14 cellular contexts compared by ENCODE assay signal in genomic region chr4:154984148-154984547, GRCh38.
DNase-seq lines count a peak whose midpoint lies in the region; ATAC-seq, FAIRE-seq and TF ChIP-seq lines count a peak whose summit lies in the region.
"Had no signal": no experiment of that assay in that cellular context is flagged by ENCODE, and none has a peak within 500 bp of the region (broad histone marks: within the 10 kb centered on the region; RNA-seq: fewer than 3 reads in every experiment).

No MANE protein-coding gene starts in this region.

- 13% methylated on average over 4 of the region's 4 CpGs for WGBS in GM12878 (ENCODE audit: insufficient coverage, insufficient replicate concordance, low lambda C conversion rate, missing lambda C conversion rate)

- no peak overlapping the region for H3K4me3 Mint-ChIP-seq in glutamatergic neuron (ENCODE audit: unreplicated experiment)
- no peak overlapping the region for H3K4me3 Mint-ChIP-seq in activated T-cell treated with anti-CD3 and anti-CD28 coated beads, Interleukin-2, amount 50 U/mL, for 72 hours
- H3K4me3 Mint-ChIP-seq: activated T-helper 1 cell treated with anti-CD3 and anti-CD28 coated beads, Interleukin-12 subunit alpha, Interleukin-12 subunit beta, Interleukin-2, Interleukin-4 antibody, amounts not matched to agents 30 ng/mL and 10 ng/mL and 1 ng/mL, durations not matched to agents 14 hours and 24 hours and 36 hours; naive thymus-derived CD8-positive, alpha-beta T cell had no signal

- in situ Hi-C loops in GM12878 (cut with MboI), result loop anchor here (5.0 to 25.0 kb wide), 2 partner anchors 388 to 803 kb away; no protein-coding TSS in a partner anchor

- no peaks in the 10 kb centered on the region for H3K4me1 Mint-ChIP-seq in glutamatergic neuron (ENCODE audit: low read depth, unreplicated experiment)
- H3K4me1 Mint-ChIP-seq in activated T-cell treated with anti-CD3 and anti-CD28 coated beads, Interleukin-2, amount 50 U/mL, for 72 hours (ENCODE audit: low read depth), result no peaks in the 10 kb centered on the region
- H3K4me1 Mint-ChIP-seq: naive thymus-derived CD8-positive, alpha-beta T cell had no signal

- TF ChIP-seq POLR2A in GM12878 (IDR thresholded peaks at IDR 0.05; ENCODE audit: low read depth, low read length), result no peak

- BruUV-seq in GM12878 (replicated peaks; lab: Mats Ljungman, UMichigan), result no TSS peak

- intact Hi-C loops in GM12878 (cut with micrococcal nuclease; ENCODE audit: unreplicated experiment), result loop anchor here (2.0 to 5.0 kb wide), 2 partner anchors 49 to 803 kb away; no protein-coding TSS in a partner anchor

- H3K79me2 ChIP-seq in GM12878 (ENCODE audit: control insufficient read depth, insufficient read depth, low read length), result no peaks in the 10 kb centered on the region

- no peak overlapping the region for H2AFZ ChIP-seq in GM12878 (ENCODE audit: control insufficient read depth, low read depth, low read length)

- H3K27ac ChIP-seq in GM12878 (ENCODE audit: control insufficient read depth, insufficient read depth), result no peak overlapping the region
- H3K27ac ChIP-seq: breast epithelium had no signal

- no peak for TF ChIP-seq RAD21 in GM12878 (IDR thresholded peaks at IDR 0.05; ENCODE audit: insufficient read depth, low read depth, low read length)

- RAD21 ChIA-PET in GM12878 (lab: Charles Lee; ENCODE audit: unreplicated experiment), result interaction anchor here (0.9 kb wide), 1 partner anchor 430 kb away, joined by 3 read pairs; no protein-coding TSS in a partner anchor

- peak; percentile 32 for DNase-seq in GM12878 (ENCODE audit: low read depth, low spot score)
- no peak for DNase-seq in glutamatergic neuron
- DNase-seq in activated T-cell treated with anti-CD3 and anti-CD28 coated beads, Interleukin-2, amount 50 U/mL, for 72 hours, result no peak
- DNase-seq in activated CD4-positive, alpha-beta T cell treated with anti-CD3 and anti-CD28 coated beads, Interleukin-2, amount 50 U/mL, for 4 hours, result no peak
- no peak for DNase-seq in activated gamma-delta T cell treated with Interleukin-2 at 50 U/mL for 16 hours
- DNase-seq: naive thymus-derived CD8-positive, alpha-beta T cell; NCI-H1417 treated with DMSO at 0.1 percent for 48 hours; stimulated activated naive CD4-positive, alpha-beta T cell had no signal

- no peak overlapping the region for H3K27ac Mint-ChIP-seq in glutamatergic neuron (ENCODE audit: unreplicated experiment)
- H3K27ac Mint-ChIP-seq in activated T-cell treated with anti-CD3 and anti-CD28 coated beads, Interleukin-2, amount 50 U/mL, for 72 hours, result no peak overlapping the region
- H3K27ac Mint-ChIP-seq: activated T-helper 1 cell treated with anti-CD3 and anti-CD28 coated beads, Interleukin-12 subunit alpha, Interleukin-12 subunit beta, Interleukin-2, Interleukin-4 antibody, amounts not matched to agents 30 ng/mL and 10 ng/mL and 1 ng/mL, durations not matched to agents 14 hours and 24 hours and 36 hours; naive thymus-derived CD8-positive, alpha-beta T cell had no signal

- H3K36me3 Mint-ChIP-seq in glutamatergic neuron (ENCODE audit: unreplicated experiment), result no peaks in the 10 kb centered on the region
- H3K36me3 Mint-ChIP-seq in activated T-cell treated with anti-CD3 and anti-CD28 coated beads, Interleukin-2, amount 50 U/mL, for 72 hours (ENCODE audit: insufficient read depth in 2 of 2), result no peaks in the 10 kb centered on the region
- H3K36me3 Mint-ChIP-seq: naive thymus-derived CD8-positive, alpha-beta T cell had no signal

- H3K4me3 ChIP-seq in GM12878, result no peak overlapping the region
- H3K4me3 ChIP-seq: breast epithelium had no signal

- H3K9me3 ChIP-seq in GM12878 (replicated peaks; ENCODE audit: control insufficient read depth, insufficient read depth, low read length), result no peaks in the 10 kb centered on the region; the same call in 2 of the 3 replicates
- H3K9me3 ChIP-seq: breast epithelium had no signal

- no peaks in the 10 kb centered on the region for H3K36me3 ChIP-seq in GM12878 (ENCODE audit: control insufficient read depth in 2 of 2, insufficient read depth in 2 of 2, low read length in 1 of 2)
- H3K36me3 ChIP-seq: breast epithelium had no signal

- CTCF ChIA-PET in GM12878 (lab: Yijun Ruan, JAX), result interaction anchor here (0.7 to 1.4 kb wide), 3 partner anchors 14 to 384 kb away, joined by 3 read pairs; no protein-coding TSS in a partner anchor

- H3K9me3 Mint-ChIP-seq in glutamatergic neuron (ENCODE audit: unreplicated experiment), result no peaks in the 10 kb centered on the region
- H3K9me3 Mint-ChIP-seq in activated T-cell treated with anti-CD3 and anti-CD28 coated beads, Interleukin-2, amount 50 U/mL, for 72 hours, result no peaks in the 10 kb centered on the region
- H3K9me3 Mint-ChIP-seq: activated T-helper 1 cell treated with anti-CD3 and anti-CD28 coated beads, Interleukin-12 subunit alpha, Interleukin-12 subunit beta, Interleukin-2, Interleukin-4 antibody, amounts not matched to agents 30 ng/mL and 10 ng/mL and 1 ng/mL, durations not matched to agents 14 hours and 24 hours and 36 hours; naive thymus-derived CD8-positive, alpha-beta T cell had no signal

- H4K20me1 ChIP-seq in GM12878 (ENCODE audit: control insufficient read depth, insufficient read depth), result no peaks in the 10 kb centered on the region

- SMC1A ChIA-PET in GM12878 (lab: Charles Lee; ENCODE audit: uncharacterized antibody, unreplicated experiment), result interaction anchor here (0.6 to 1.1 kb wide), 3 partner anchors 10 to 160 kb away, joined by 3 read pairs; no protein-coding TSS in a partner anchor

- H3K27me3 ChIP-seq in GM12878 (replicated peaks in 1 of 2; ENCODE audit: control insufficient read depth in 2 of 2, insufficient read depth in 2 of 2, low read length in 1 of 2), result no peaks in the 10 kb centered on the region
- H3K27me3 ChIP-seq: breast epithelium had no signal

- no peaks in the 10 kb centered on the region for H3K4me1 ChIP-seq in GM12878 (ENCODE audit: control insufficient read depth, insufficient read depth, low read length)
- H3K4me1 ChIP-seq: breast epithelium had no signal

- no peak overlapping the region for H3K9ac ChIP-seq in GM12878 (ENCODE audit: control insufficient read depth, insufficient read depth, low read length)

- POLR2A ChIA-PET in GM12878 (lab: Charles Lee), result no interaction called here

- peak; percentile 94 for ATAC-seq in GM19023 (IDR thresholded peaks at IDR 0.05; ENCODE audit: unreplicated experiment)
- peak; percentile 78 for ATAC-seq in GM21737 (IDR thresholded peaks at IDR 0.05; ENCODE audit: unreplicated experiment)
- ATAC-seq in HG03175 (IDR thresholded peaks at IDR 0.05; ENCODE audit: unreplicated experiment), result peak; percentile 97
- ATAC-seq in GM12878, result peak; percentile 98
- ATAC-seq in activated T-cell treated with anti-CD3 and anti-CD28 coated beads, Interleukin-2, amount 50 U/mL, for 72 hours (replicated peaks in 1 of 2), result no peak
- ATAC-seq: naive thymus-derived CD8-positive, alpha-beta T cell; Panc1 had no signal

- no peak overlapping the region for H3K4me2 ChIP-seq in GM12878 (ENCODE audit: control insufficient read depth, insufficient read depth)

- peaks cover 2% of the 10 kb centered on the region for H3K27me3 Mint-ChIP-seq in glutamatergic neuron (ENCODE audit: unreplicated experiment)
- H3K27me3 Mint-ChIP-seq in activated T-cell treated with anti-CD3 and anti-CD28 coated beads, Interleukin-2, amount 50 U/mL, for 72 hours (ENCODE audit: low read depth), result peaks cover 23% of the 10 kb centered on the region

- TF ChIP-seq CTCF in GM12878 (IDR thresholded peaks at IDR 0.05 in 2 of 3, conservative IDR thresholded peaks at IDR 0.05 in 1 of 3; ENCODE audit: control insufficient read depth in 2 of 3, extremely low read depth in 1 of 3, insufficient read depth in 1 of 3, low read depth in 3 of 3, low read length in 3 of 3) (no peak), glutamatergic neuron (IDR thresholded peaks at IDR 0.05; ENCODE audit: partially characterized antibody, unreplicated experiment) (no peak)

- peak; percentile 41 for FAIRE-seq in GM12878 (lab: Jason Lieb, UNC)

- TF ChIP-seq EP300 in GM12878 (IDR thresholded peaks at IDR 0.05; ENCODE audit: borderline replicate concordance in 1 of 2, control insufficient read depth in 1 of 2, low read depth in 2 of 2, low read length in 2 of 2), result peak in 1 of 2 experiments; percentile 73; a peak in 2 of 4 replicates

TF ChIP-seq in GM12878, 131 proteins besides CTCF, POLR2A, EP300 and RAD21 (continues in another document):
- TF ChIP-seq ZNF384 (IDR thresholded peaks at IDR 0.05; ENCODE audit: borderline replicate concordance, low read depth, low read length) (no peak), SIN3A (IDR thresholded peaks at IDR 0.05; ENCODE audit: low read depth, low read length) (no peak), NFIC (IDR thresholded peaks at IDR 0.05; ENCODE audit: low read depth, low read length) (peak; percentile 41; the same call in 1 of the 2 replicates), YY1 (IDR thresholded peaks at IDR 0.05; ENCODE audit: low read depth, low read length) (no peak), SUZ12 (IDR thresholded peaks at IDR 0.05; ENCODE audit: unreplicated experiment) (no peak), NFYA (IDR thresholded peaks at IDR 0.05; ENCODE audit: borderline replicate concordance, low read depth, low read length) (no peak), ZBED1 (IDR thresholded peaks at IDR 0.05; ENCODE audit: borderline replicate concordance) (no peak), SPI1 (IDR thresholded peaks at IDR 0.05; ENCODE audit: borderline replicate concordance, insufficient read depth, low read depth, low read length) (peak; percentile 98), ZBTB4 (CRISPR knock-in tag; IDR thresholded peaks at IDR 0.05) (no peak)

Comparison
In these comparisons a context has a peak if more than half of its experiments do, and no peak if none do; other contexts are left out.
1. ATAC-seq: peak in GM19023 (single experiment), GM21737 (single experiment), HG03175 (single experiment) and GM12878 (single experiment); none in activated T-cell treated with anti-CD3 and anti-CD28 coated beads, Interleukin-2, amount 50 U/mL, for 72 hours (0 of 2).